15 cellular contexts compared by ENCODE assay signal in the genomic region with DNA sequence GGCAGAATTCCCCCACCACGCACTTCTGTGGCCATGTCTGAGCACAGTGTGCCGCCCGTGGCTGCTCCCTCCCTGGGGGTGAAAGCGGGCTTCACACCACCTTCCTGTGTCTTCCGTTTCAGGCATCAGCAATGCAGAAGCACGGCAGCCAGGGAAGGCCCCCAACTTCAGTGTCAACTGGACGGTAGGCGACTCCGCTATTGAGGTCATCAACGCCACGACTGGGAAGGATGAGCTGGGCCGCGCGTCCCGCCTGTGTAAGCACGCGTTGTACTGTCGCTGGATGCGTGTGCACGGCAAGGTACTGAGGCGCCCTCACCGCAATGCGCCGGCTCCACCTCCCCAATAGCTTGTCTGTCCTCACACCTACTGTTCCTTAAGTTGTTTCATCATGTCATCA.
DNase-seq lines count a peak whose midpoint lies in the region; ATAC-seq, FAIRE-seq and TF ChIP-seq lines count a peak whose summit lies in the region.
"Had no signal": no experiment of that assay in that cellular context is flagged by ENCODE, and none has a peak within 500 bp of the region (broad histone marks: within the 10 kb centered on the region; RNA-seq: fewer than 3 reads in every experiment).

No MANE protein-coding gene starts in this region.

- TF ChIP-seq POLR2A in GM12892 (IDR thresholded peaks at IDR 0.05; ENCODE audit: low read depth, low read length): no peak

- H3K9me3 Mint-ChIP-seq in nephron progenitor cell: peaks cover 28% of the 10 kb centered on the region
- peaks cover 3 to 9% of the 10 kb centered on the region in 2 donors for H3K9me3 Mint-ChIP-seq in effector memory CD8-positive, alpha-beta T cell

- H3K27me3 ChIP-seq in A673 (replicated peaks; ENCODE audit: insufficient read depth, low read depth, low read length, poor library complexity) (no peaks in the 10 kb centered on the region), BLaER1 (no peaks in the 10 kb centered on the region)

- 0 out of 2 replicates have a peak, but pooled peaks cover 8% of the 10 kb centered on the region for H4K20me1 ChIP-seq in BLaER1

- H3K4me1 ChIP-seq in A673 (ENCODE audit: insufficient read depth, low read length, poor library complexity, severe bottlenecking) (peaks cover 6% of the 10 kb centered on the region), BLaER1 (peaks cover 21% of the 10 kb centered on the region), mucosa of descending colon (ENCODE audit: low read depth) (no peaks in the 10 kb centered on the region)
- H3K4me1 ChIP-seq: A549 had no signal

- H3K27ac ChIP-seq in A673 (ENCODE audit: low read depth, low read length, poor library complexity, severe bottlenecking) (peak overlapping the region; percentile 44), BLaER1 (0 out of 2 replicates have a peak overlapping the region, but pooled peaks have one; percentile 1), RWPE1 (peak overlapping the region; percentile 58)
- H3K27ac ChIP-seq: A549 had no signal

- no peaks in the 10 kb centered on the region for H3K4me1 Mint-ChIP-seq in nephron progenitor cell
- H3K4me1 Mint-ChIP-seq in effector memory CD8-positive, alpha-beta T cell (ENCODE audit: low read depth in 2 of 2): peaks cover 14 to 23% of the 10 kb centered on the region in 2 donors

- peaks cover 39% of the 10 kb centered on the region for H3K36me3 Mint-ChIP-seq in nephron progenitor cell (ENCODE audit: low read depth)
- peaks cover 32% of the 10 kb centered on the region for H3K36me3 Mint-ChIP-seq in effector memory CD8-positive, alpha-beta T cell (ENCODE audit: insufficient read depth)

- POLR2A ChIA-PET in A673 (lab: Charles Lee; ENCODE audit: low non-redundant PET) (no interaction called here), RWPE1 (lab: Yijun Ruan, JAX; ENCODE audit: low non-redundant PET) (no interaction called here)

- FAIRE-seq in GM12892 (lab: Jason Lieb, UNC): no peak
- FAIRE-seq: A549, GM12878, H54 had no signal

- DNase-seq in A673 (ENCODE audit: low spot score): no peak
- no peak for DNase-seq in RWPE1 (ENCODE audit: low spot score)
- DNase-seq in nephron progenitor cell: no peak
- DNase-seq in GM12892 (ENCODE audit: insufficient read length): no peak
- DNase-seq in effector memory CD8-positive, alpha-beta T cell: no peak
- DNase-seq in mucosa of descending colon: no peak
- DNase-seq: Calu3, DMS 273 treated with DMSO at 0.1 percent for 48 hours, DMS79, KG1 had no signal

- CTCF ChIA-PET in A673 (lab: Charles Lee) (no interaction called here), RWPE1 (lab: Yijun Ruan, JAX) (interaction anchor here (0.7 kb wide), 1 partner anchor 51 kb away, joined by 4 read pairs; no protein-coding TSS in a partner anchor)

- peaks cover 4% of the 10 kb centered on the region for H3K27me3 Mint-ChIP-seq in nephron progenitor cell (ENCODE audit: low read depth, poor library complexity)
- no peaks in the 10 kb centered on the region for H3K27me3 Mint-ChIP-seq in effector memory CD8-positive, alpha-beta T cell

- no peaks in the 10 kb centered on the region for H3K36me3 ChIP-seq in A673 (ENCODE audit: insufficient read depth, low read length, poor library complexity, severe bottlenecking)
- H3K36me3 ChIP-seq in BLaER1: peaks cover 64% of the 10 kb centered on the region
- no peaks in the 10 kb centered on the region for H3K36me3 ChIP-seq in mucosa of descending colon (ENCODE audit: low read depth)

- no peak overlapping the region for H3K4me3 Mint-ChIP-seq in nephron progenitor cell
- H3K4me3 Mint-ChIP-seq in effector memory CD8-positive, alpha-beta T cell: no peak overlapping the region

- peak overlapping the region; percentile 54 for H3K27ac Mint-ChIP-seq in nephron progenitor cell
- peak overlapping the region in 1 of 2 donors; percentile 65 for H3K27ac Mint-ChIP-seq in effector memory CD8-positive, alpha-beta T cell

- no peak overlapping the region for H3K4me3 ChIP-seq in A673 (ENCODE audit: low read depth, low read length, poor library complexity, severe bottlenecking)
- no peak overlapping the region for H3K4me3 ChIP-seq in BLaER1
- no peak overlapping the region for H3K4me3 ChIP-seq in mucosa of descending colon
- H3K4me3 ChIP-seq: A549, GM12878 had no signal

- no TSS peak for BruUV-seq in A673 (replicated peaks; lab: Mats Ljungman, UMichigan)

- H3K4me2 ChIP-seq in BLaER1: no peak overlapping the region
- H3K4me2 ChIP-seq: A549 had no signal

- no peak overlapping the region for H3K9ac ChIP-seq in BLaER1

- H3K9me3 ChIP-seq in A673 (ENCODE audit: low read depth, low read length, poor library complexity, severe bottlenecking) (peaks cover 15% of the 10 kb centered on the region), BLaER1 (peaks cover 26% of the 10 kb centered on the region), mucosa of descending colon (no peaks in the 10 kb centered on the region)

- intact Hi-C loops in A673 (cut with micrococcal nuclease; ENCODE audit: unreplicated experiment) (no loop called here), mucosa of descending colon (cut with DNase I, micrococcal nuclease) (no loop called here)

- no peak for TF ChIP-seq CTCF in A673 (conservative IDR thresholded peaks at IDR 0.05; ENCODE audit: low read depth, low read length)
- TF ChIP-seq CTCF in RWPE1 (conservative IDR thresholded peaks at IDR 0.05; ENCODE audit: low read depth): no peak
- TF ChIP-seq CTCF in nephron progenitor cell (IDR thresholded peaks at IDR 0.05): no peak
- TF ChIP-seq CTCF in mucosa of descending colon (IDR thresholded peaks at IDR 0.05): no peak

- ATAC-seq in effector memory CD8-positive, alpha-beta T cell (replicated peaks): no peak
- ATAC-seq in mucosa of descending colon (no peak), HG03565 (IDR thresholded peaks at IDR 0.05; ENCODE audit: unreplicated experiment) (no peak)
- ATAC-seq: A549, GM12878 had no signal

Comparison
In these comparisons a context has a peak if more than half of its experiments do, and no peak if none do; other contexts are left out.
1. H3K27ac ChIP-seq: peak in every context shown above with its lines; median percentile 58 in RWPE1; 44 in A673; 1 in BLaER1.